1 cellular context compared by ENCODE assay signal in the genomic region with DNA sequence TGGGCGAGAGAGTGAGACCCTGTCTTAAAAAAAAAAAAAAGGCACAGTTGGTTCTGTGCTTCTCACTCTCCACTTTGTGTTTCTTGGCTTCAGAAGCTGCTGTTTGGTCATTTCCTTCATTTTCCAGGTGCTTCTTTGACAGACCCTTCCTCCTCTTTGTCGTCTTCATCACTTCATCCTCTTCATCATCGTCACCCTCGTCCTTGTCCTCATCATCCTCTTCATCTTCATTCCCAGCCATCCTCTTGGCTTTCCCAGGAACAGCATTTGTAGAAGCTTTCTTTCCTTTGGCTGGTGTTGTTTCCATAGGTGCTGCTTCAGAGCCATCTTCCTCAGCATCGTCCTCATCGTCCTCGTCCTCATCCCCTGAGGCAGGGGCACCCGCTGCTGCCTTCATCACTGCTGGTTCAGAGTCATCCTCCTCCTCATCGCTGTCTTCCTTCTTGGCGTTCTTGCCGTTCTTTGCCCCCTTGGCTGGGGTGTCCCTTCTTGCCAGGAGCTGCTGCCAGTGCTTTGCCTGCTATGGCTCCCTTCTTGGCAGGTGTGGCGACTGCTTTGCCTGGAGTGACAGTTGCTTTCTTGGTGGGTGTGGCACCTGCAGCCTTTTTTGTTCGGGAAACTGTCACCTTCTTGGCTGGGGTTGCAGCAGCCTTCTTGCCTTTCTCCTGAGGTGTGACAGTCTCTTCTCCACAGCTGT.
TF ChIP-seq lines count a peak whose summit lies in the region.

No MANE protein-coding gene starts in this region.

TF ChIP-seq in HepG2, 621 proteins besides CTCF, POLR2A, EP300 and RAD21:
- no peak for TF ChIP-seq SOX6 (IDR thresholded peaks at IDR 0.05)
- no peak for TF ChIP-seq SOX6 (CRISPR knock-in tag; IDR thresholded peaks at IDR 0.05)
- peak; percentile 19; the same call in 1 of the 2 replicates for TF ChIP-seq POLR2G (IDR thresholded peaks at IDR 0.05; ENCODE audit: low read depth, low read length)
- no peak for TF ChIP-seq STAT5B (CRISPR knock-in tag; IDR thresholded peaks at IDR 0.05)
- TF ChIP-seq, protein P1, sequence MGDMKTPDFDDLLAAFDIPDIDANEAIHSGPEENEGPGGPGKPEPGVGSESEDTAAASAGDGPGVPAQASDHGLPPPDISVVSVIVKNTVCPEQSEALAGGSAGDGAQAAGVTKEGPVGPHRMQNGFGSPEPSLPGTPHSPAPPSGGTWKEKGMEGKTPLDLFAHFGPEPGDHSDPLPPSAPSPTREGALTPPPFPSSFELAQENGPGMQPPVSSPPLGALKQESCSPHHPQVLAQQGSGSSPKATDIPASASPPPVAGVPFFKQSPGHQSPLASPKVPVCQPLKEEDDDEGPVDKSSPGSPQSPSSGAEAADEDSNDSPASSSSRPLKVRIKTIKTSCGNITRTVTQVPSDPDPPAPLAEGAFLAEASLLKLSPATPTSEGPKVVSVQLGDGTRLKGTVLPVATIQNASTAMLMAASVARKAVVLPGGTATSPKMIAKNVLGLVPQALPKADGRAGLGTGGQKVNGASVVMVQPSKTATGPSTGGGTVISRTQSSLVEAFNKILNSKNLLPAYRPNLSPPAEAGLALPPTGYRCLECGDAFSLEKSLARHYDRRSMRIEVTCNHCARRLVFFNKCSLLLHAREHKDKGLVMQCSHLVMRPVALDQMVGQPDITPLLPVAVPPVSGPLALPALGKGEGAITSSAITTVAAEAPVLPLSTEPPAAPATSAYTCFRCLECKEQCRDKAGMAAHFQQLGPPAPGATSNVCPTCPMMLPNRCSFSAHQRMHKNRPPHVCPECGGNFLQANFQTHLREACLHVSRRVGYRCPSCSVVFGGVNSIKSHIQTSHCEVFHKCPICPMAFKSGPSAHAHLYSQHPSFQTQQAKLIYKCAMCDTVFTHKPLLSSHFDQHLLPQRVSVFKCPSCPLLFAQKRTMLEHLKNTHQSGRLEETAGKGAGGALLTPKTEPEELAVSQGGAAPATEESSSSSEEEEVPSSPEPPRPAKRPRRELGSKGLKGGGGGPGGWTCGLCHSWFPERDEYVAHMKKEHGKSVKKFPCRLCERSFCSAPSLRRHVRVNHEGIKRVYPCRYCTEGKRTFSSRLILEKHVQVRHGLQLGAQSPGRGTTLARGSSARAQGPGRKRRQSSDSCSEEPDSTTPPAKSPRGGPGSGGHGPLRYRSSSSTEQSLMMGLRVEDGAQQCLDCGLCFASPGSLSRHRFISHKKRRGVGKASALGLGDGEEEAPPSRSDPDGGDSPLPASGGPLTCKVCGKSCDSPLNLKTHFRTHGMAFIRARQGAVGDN (CRISPR knock-in tag; IDR thresholded peaks at IDR 0.05): peak; percentile 18; the same call in 1 of the 2 replicates
- TF ChIP-seq ZNF75D (CRISPR knock-in tag; IDR thresholded peaks at IDR 0.05; ENCODE audit: borderline replicate concordance): no peak
- peak; percentile 21 for TF ChIP-seq AGO2 (optimal IDR thresholded peaks at IDR 0.05; ENCODE audit: low read depth, low read length)
- TF ChIP-seq, protein P2, sequence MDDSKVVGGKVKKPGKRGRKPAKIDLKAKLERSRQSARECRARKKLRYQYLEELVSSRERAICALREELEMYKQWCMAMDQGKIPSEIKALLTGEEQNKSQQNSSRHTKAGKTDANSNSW (CRISPR knock-in tag; IDR thresholded peaks at IDR 0.05; ENCODE audit: borderline replicate concordance): no peak
- TF ChIP-seq ZNF614 (CRISPR knock-in tag; IDR thresholded peaks at IDR 0.05; ENCODE audit: borderline replicate concordance): no peak
- TF ChIP-seq ETV6 (CRISPR knock-in tag; conservative IDR thresholded peaks at IDR 0.05): no peak
